In the genomic region with DNA sequence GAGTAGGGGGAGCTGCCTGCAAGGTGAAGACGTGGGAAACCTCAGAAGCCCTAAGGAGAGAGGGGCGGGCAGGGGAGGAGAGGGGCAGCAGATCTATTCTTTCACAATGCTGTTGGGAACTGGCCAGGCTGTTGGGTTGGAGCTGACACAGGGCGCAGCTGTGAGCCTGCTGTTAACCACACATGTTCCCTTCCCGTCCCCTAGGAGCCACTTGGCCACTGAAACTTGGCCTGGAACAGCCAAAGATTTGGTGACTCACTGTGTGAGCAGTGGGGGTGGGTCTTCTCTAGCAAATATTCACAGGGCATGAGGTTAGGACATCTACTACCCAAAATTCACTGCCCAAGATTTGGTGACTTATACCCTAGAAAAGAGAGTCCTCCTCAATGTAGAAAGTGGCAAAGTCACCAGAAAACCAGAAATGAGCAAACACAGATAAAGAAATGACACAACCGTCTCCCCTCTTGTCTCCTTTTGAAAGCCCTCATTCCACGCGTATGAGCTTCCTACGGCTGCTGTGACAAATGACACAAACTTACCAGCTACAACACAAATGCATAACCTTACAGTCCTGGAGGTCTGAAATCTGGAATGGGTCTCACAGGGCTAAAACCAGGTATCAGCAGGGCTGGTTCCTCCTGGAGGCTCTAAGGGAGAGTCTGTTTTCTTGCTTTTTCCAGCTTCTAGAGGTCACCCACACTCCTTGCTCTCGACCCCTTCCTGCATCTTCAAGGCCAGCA, we compare ENCODE assay signal across 8 cellular contexts. TPM values are rescaled to one million over a fixed set of nuclear protein-coding genes. Genes with fewer than 3 reads are reported as not detected.
DNase-seq lines count a peak whose midpoint lies in the region; ATAC-seq and TF ChIP-seq lines count a peak whose summit lies in the region.

No MANE protein-coding gene starts in this region.

- H3K4me3 ChIP-seq in BLaER1 treated with 17β-estradiol and CSF1 and Interleukin-3, amounts not matched to agents 10 nM and 100 nM: peak overlapping the region in 2 of 10 experiments; percentile 9 to 10; a peak in 1 of 20 replicates
- no peak overlapping the region for H3K4me3 ChIP-seq in coronary artery

- H3K27ac ChIP-seq in BLaER1 treated with 17β-estradiol and CSF1 and Interleukin-3, amounts not matched to agents 10 nM and 100 nM: peak overlapping the region in 9 of 11 experiments; percentile 11 to 85 (median 77); a peak in 18 of 22 replicates
- H3K27ac ChIP-seq in coronary artery: peak overlapping the region in 1 of 2 donors; percentile 74

- H3K4me2 ChIP-seq in BLaER1 treated with 17β-estradiol and CSF1 and Interleukin-3, amounts not matched to agents 10 nM and 100 nM: peak overlapping the region; percentile 74 to 88 (median 83)

- no peaks in the 10 kb centered on the region for H3K9me3 ChIP-seq in BLaER1 treated with 17β-estradiol and CSF1 and Interleukin-3, amounts not matched to agents 10 nM and 100 nM (replicated peaks in 1 of 11)

- H3K27me3 ChIP-seq in BLaER1 treated with 17β-estradiol and CSF1 and Interleukin-3, amounts not matched to agents 10 nM and 100 nM: peaks cover 7 to 20% (median 14%) of the 10 kb centered on the region in 11 experiments; a peak in 20 of 22 replicates

- peak overlapping the region in 8 of 11 experiments; percentile 43 to 70 (median 58); a peak in 17 of 22 replicates for H3K9ac ChIP-seq in BLaER1 treated with 17β-estradiol and CSF1 and Interleukin-3, amounts not matched to agents 10 nM and 100 nM

- H3K4me1 ChIP-seq in BLaER1 treated with 17β-estradiol and CSF1 and Interleukin-3, amounts not matched to agents 10 nM and 100 nM: peaks cover 24 to 79% (median 52%) of the 10 kb centered on the region in 10 experiments

- no peak for TF ChIP-seq CTCF in coronary artery (IDR thresholded peaks at IDR 0.05)

- ATAC-seq in HG03196 (IDR thresholded peaks at IDR 0.05; ENCODE audit: unreplicated experiment): no peak

- H4K20me1 ChIP-seq in BLaER1 treated with 17β-estradiol and CSF1 and Interleukin-3, amounts not matched to agents 10 nM and 100 nM: peaks cover 7 to 63% (median 26%) of the 10 kb centered on the region in 11 experiments; a peak in 14 of 22 replicates

- DNase-seq in NCI-H1694 (lab: John Stamatoyannopoulos, UW) (peak; percentile 89), coronary artery (ENCODE audit: low spot score) (peak; percentile 90), myocyte (ENCODE audit: low read depth) (peak; percentile 96), NCI-H526 treated with DMSO at 0.1 percent for 48 hours (lab: John Stamatoyannopoulos, UW) (no peak), cerebellar cortex (ENCODE audit: low spot score) (no peak)
- DNase-seq in activated T-cell treated with anti-CD3 and anti-CD28 coated beads, Interleukin-2, amount 50 U/mL, for 48 hours: no peak

- H3K36me3 ChIP-seq in BLaER1 treated with 17β-estradiol and CSF1 and Interleukin-3, amounts not matched to agents 10 nM and 100 nM: no peaks in the 10 kb centered on the region; a peak in 1 of 22 replicates

RNA-seq across cellular contexts. Expression of a gene that starts 6.3 kb away (rescaled TPM):
- total RNA-seq in myocyte: 33.4 and 35.5 TPM in 2 replicates
- 28.6 TPM for polyA plus RNA-seq in myocyte (2012)

RNA-seq across cellular contexts. Expression of a gene that starts 7.0 kb away (rescaled TPM):
- total RNA-seq in myocyte: 3.2 and 5.6 TPM in 2 replicates
- 7.0 TPM for polyA plus RNA-seq in myocyte (2012)

Comparison
In these comparisons a context has a peak if more than half of its experiments do, and no peak if none do; other contexts are left out.
1. DNase-seq: peak in NCI-H1694 (single experiment), coronary artery (single experiment) and myocyte (single experiment); none in NCI-H526 treated with DMSO at 0.1 percent for 48 hours (single experiment), activated T-cell treated with anti-CD3 and anti-CD28 coated beads, Interleukin-2, amount 50 U/mL, for 48 hours (0 of 2) and cerebellar cortex (single experiment).